ENCODE assay signal across 19 cellular contexts in genomic region chr20:47956261-47956995, GRCh38.
A peak's percentile ranks its signal among the peaks of the same experiment; 100 is the strongest.
DNase-seq lines count a peak whose midpoint lies in the region; ATAC-seq, FAIRE-seq and TF ChIP-seq lines count a peak whose summit lies in the region.
"Had no signal": no experiment of that assay in that cellular context is flagged by ENCODE, and none has a peak within 500 bp of the region (broad histone marks: within the 10 kb centered on the region; RNA-seq: fewer than 3 reads in every experiment).

No MANE protein-coding gene starts in this region.

- H3K9ac ChIP-seq in DND-41 (ENCODE audit: low read depth, low read length) = no peak overlapping the region
- H3K9ac ChIP-seq in astrocyte (ENCODE audit: low read length) = no peak overlapping the region
- no peak overlapping the region for H3K9ac ChIP-seq in neuronal stem cell (ENCODE audit: low read depth, low read length, poor library complexity)

- 55 to 65% (median 61%) methylated on average over 19 of the region's 19 CpGs for WGBS in heart left ventricle, 4 donors
- WGBS in neuronal stem cell (ENCODE audit: extremely low coverage in 2 of 2, insufficient read length in 2 of 2, insufficient replicate concordance in 1 of 2), 2 donors = no CpG with 5 or more reads among the region's 19 CpGs

- H4K20me1 ChIP-seq in DND-41 (ENCODE audit: insufficient read depth, low read length) = no peaks in the 10 kb centered on the region
- H4K20me1 ChIP-seq in astrocyte (ENCODE audit: insufficient read depth, low read length) = no peaks in the 10 kb centered on the region

- H3K23ac ChIP-seq in neuronal stem cell (ENCODE audit: low read depth, low read length, poor library complexity) = no peak overlapping the region

- H2BK5ac ChIP-seq in neuronal stem cell (ENCODE audit: low read length) = no peak overlapping the region

- H3K36me3 ChIP-seq in DND-41 (ENCODE audit: insufficient read depth, low read length) = no peaks in the 10 kb centered on the region
- H3K36me3 ChIP-seq in astrocyte (ENCODE audit: insufficient read depth, low read length) = no peaks in the 10 kb centered on the region
- no peaks in the 10 kb centered on the region for H3K36me3 ChIP-seq in heart left ventricle
- H3K36me3 ChIP-seq in neuronal stem cell (replicated peaks in 1 of 2; ENCODE audit: control insufficient read depth in 2 of 2, insufficient read depth in 2 of 2, low read length in 2 of 2) = no peaks in the 10 kb centered on the region
- H3K36me3 ChIP-seq: left lung, tibial nerve had no signal

- H3K4ac ChIP-seq in neuronal stem cell (ENCODE audit: low read length) = no peak overlapping the region

- DNase-seq in DND-41 (no peak), astrocyte (ENCODE audit: low read depth) (peak; percentile 64), heart left ventricle (peak in 4 of 5 donors; percentile 41 to 71 (median 54)), neuronal stem cell (ENCODE audit: low spot score) (no peak), DMS79 treated with DMSO at 0.1 percent for 48 hours (lab: John Stamatoyannopoulos, UW) (no peak), DMS53 treated with DMSO at 0.1 percent for 48 hours (lab: John Stamatoyannopoulos, UW; ENCODE audit: unreplicated experiment) (no peak)
- no peak for DNase-seq in activated CD4-positive, alpha-beta T cell treated with anti-CD3 and anti-CD28 coated beads for 1 hour
- DNase-seq: activated CD4-positive, alpha-beta T cell treated with anti-CD3 and anti-CD28 coated beads for 36 hours; activated naive CD4-positive, alpha-beta T cell treated with anti-CD3 and anti-CD28 coated beads, Interleukin-2, amount 10 ng/mL, durations not matched to agents 7 days and 5 days; activated T-cell treated with anti-CD3 and anti-CD28 coated beads, Interleukin-2, amount 50 U/mL, for 72 hours; glutamatergic neuron; left lung; NCI-H1092 treated with DMSO at 0.1 percent for 48 hours; NCI-H2029 treated with DMSO at 0.1 percent for 48 hours; RPMI8226; stimulated activated naive CD8-positive, alpha-beta T cell treated with anti-CD3 and anti-CD28 coated beads, Interleukin-15, Interleukin-2, amounts not matched to agents 100 U/mL and 50 U/mL, for 24 hours; SW 1271 had no signal

- H3K4me2 ChIP-seq in DND-41 (ENCODE audit: insufficient read depth, low read length) (no peak overlapping the region), astrocyte (ENCODE audit: low read length) (peak overlapping the region; percentile 43), neuronal stem cell (ENCODE audit: insufficient read depth, low read length, poor library complexity, severe bottlenecking) (no peak overlapping the region)

- H3K36me3 Mint-ChIP-seq in astrocyte (ENCODE audit: low read depth, unreplicated experiment) = no peaks in the 10 kb centered on the region
- H3K36me3 Mint-ChIP-seq: activated naive CD4-positive, alpha-beta T cell treated with anti-CD3 and anti-CD28 coated beads, Interleukin-2, amount 10 ng/mL, durations not matched to agents 7 days and 5 days had no signal

- peaks cover 22% of the 10 kb centered on the region for H3K27me3 Mint-ChIP-seq in astrocyte (ENCODE audit: low read depth, unreplicated experiment)

- intact Hi-C loops in heart left ventricle (cut with DNase I) = loop anchor here in 1 of 10 donors (10.0 kb wide), 1 partner anchor 162 kb away; no protein-coding TSS in a partner anchor

- peak overlapping the region; percentile 71 for H2AK5ac ChIP-seq in neuronal stem cell (ENCODE audit: low read depth, low read length)

- TF ChIP-seq POLR2A in heart left ventricle (IDR thresholded peaks at IDR 0.05) = no peak

- no peaks in the 10 kb centered on the region for H3K27me3 ChIP-seq in DND-41 (ENCODE audit: insufficient read depth, low read length, poor library complexity)
- peaks cover 12% of the 10 kb centered on the region for H3K27me3 ChIP-seq in astrocyte (ENCODE audit: insufficient read depth, low read length)
- peaks cover 0 to 3% (median 0%) of the 10 kb centered on the region in 9 donors for H3K27me3 ChIP-seq in heart left ventricle
- H3K27me3 ChIP-seq in neuronal stem cell (ENCODE audit: control insufficient read depth in 3 of 3, insufficient read depth in 3 of 3, low read depth in 1 of 3, low read length in 3 of 3) = peaks cover 0 to 10% (median 0%) of the 10 kb centered on the region in 3 experiments
- H3K27me3 ChIP-seq: left lung, tibial nerve had no signal

- peak overlapping the region; percentile 0; the same call in 1 of the 2 replicates for H3K27ac ChIP-seq in DND-41 (ENCODE audit: low read length)
- no peak overlapping the region for H3K27ac ChIP-seq in astrocyte (ENCODE audit: low read depth, low read length)
- peak overlapping the region in 2 of 12 donors; percentile 27 to 57 for H3K27ac ChIP-seq in heart left ventricle
- H3K27ac ChIP-seq in neuronal stem cell (replicated peaks; ENCODE audit: low read length) = no peak overlapping the region
- H3K27ac ChIP-seq: left lung, tibial nerve had no signal

- ATAC-seq in DND-41 (ENCODE audit: insufficient read depth, low read depth) (no peak), heart left ventricle (peak in 3 of 4 donors; percentile 63 to 82 (median 73)), HG03442 (IDR thresholded peaks at IDR 0.05; ENCODE audit: unreplicated experiment) (no peak)
- ATAC-seq: activated CD4-positive, alpha-beta T cell treated with anti-CD3 and anti-CD28 coated beads for 36 hours; activated T-cell treated with anti-CD3 and anti-CD28 coated beads, Interleukin-2, amount 50 U/mL, for 72 hours; left lung; stimulated activated naive CD8-positive, alpha-beta T cell treated with anti-CD3 and anti-CD28 coated beads, Interleukin-15, Interleukin-2, amounts not matched to agents 100 U/mL and 50 U/mL, for 24 hours had no signal

- H3K4me1 ChIP-seq in DND-41 (ENCODE audit: insufficient read depth, low read length) = peaks cover 24% of the 10 kb centered on the region
- H3K4me1 ChIP-seq in astrocyte (ENCODE audit: insufficient read depth, low read length) = peaks cover 15% of the 10 kb centered on the region
- H3K4me1 ChIP-seq in heart left ventricle = peaks cover 0 to 18% (median 2%) of the 10 kb centered on the region in 12 donors
- peaks cover 14 to 18% of the 10 kb centered on the region in 2 donors for H3K4me1 ChIP-seq in neuronal stem cell (ENCODE audit: control insufficient read depth in 2 of 2, insufficient read depth in 1 of 2, low read depth in 1 of 2, low read length in 2 of 2)
- H3K4me1 ChIP-seq: left lung, tibial nerve had no signal

- H3K4me3 ChIP-seq in DND-41 (ENCODE audit: low read depth in 1 of 2, low read length in 2 of 2) (no peak overlapping the region), astrocyte (ENCODE audit: insufficient read depth, low read depth, low read length) (no peak overlapping the region), heart left ventricle (no peak overlapping the region), neuronal stem cell (ENCODE audit: low read length in 2 of 2) (no peak overlapping the region)
- H3K4me3 ChIP-seq: left lung, tibial nerve had no signal

- H3K18ac ChIP-seq in neuronal stem cell (ENCODE audit: low read length) = peak overlapping the region; percentile 68

- H3K4me1 Mint-ChIP-seq in astrocyte (ENCODE audit: low read depth, unreplicated experiment) = peaks cover 14% of the 10 kb centered on the region
- H3K4me1 Mint-ChIP-seq: activated CD4-positive, alpha-beta T cell treated with anti-CD3 and anti-CD28 coated beads for 36 hours had no signal

- no peaks in the 10 kb centered on the region for H3K79me1 ChIP-seq in neuronal stem cell (ENCODE audit: low read depth, low read length)

- TF ChIP-seq CTCF in DND-41 (IDR thresholded peaks at IDR 0.05; ENCODE audit: borderline replicate concordance, extremely low read depth, low read length, poor library complexity, severe bottlenecking) (no peak), astrocyte (IDR thresholded peaks at IDR 0.05; ENCODE audit: insufficient read depth, low read depth, low read length) (no peak), heart left ventricle (IDR thresholded peaks at IDR 0.05) (no peak)

- FAIRE-seq in astrocyte (lab: Jason Lieb, UNC) = no peak

- H3K4me3 Mint-ChIP-seq in astrocyte (ENCODE audit: unreplicated experiment) = no peak overlapping the region
- H3K4me3 Mint-ChIP-seq: activated CD4-positive, alpha-beta T cell treated with anti-CD3 and anti-CD28 coated beads for 36 hours; activated naive CD4-positive, alpha-beta T cell treated with anti-CD3 and anti-CD28 coated beads, Interleukin-2, amount 10 ng/mL, durations not matched to agents 7 days and 5 days; activated T-cell treated with anti-CD3 and anti-CD28 coated beads, Interleukin-2, amount 50 U/mL, for 72 hours had no signal

- H2BK120ac ChIP-seq in neuronal stem cell (ENCODE audit: low read depth, low read length) = no peak overlapping the region

- no peak overlapping the region for H4K91ac ChIP-seq in neuronal stem cell (ENCODE audit: low read depth, low read length, poor library complexity)

- H3K14ac ChIP-seq in neuronal stem cell (ENCODE audit: low read length) = no peak overlapping the region

- H4K8ac ChIP-seq in neuronal stem cell (ENCODE audit: low read depth, low read length) = no peak overlapping the region

- H2AFZ ChIP-seq in DND-41 (ENCODE audit: low read depth, low read length) (no peak overlapping the region), astrocyte (ENCODE audit: low read depth, low read length) (no peak overlapping the region), neuronal stem cell (ENCODE audit: low read length) (peak overlapping the region; percentile 85)

- no peak overlapping the region for H2BK15ac ChIP-seq in neuronal stem cell (ENCODE audit: low read length)

- no peaks in the 10 kb centered on the region for H3K9me3 Mint-ChIP-seq in astrocyte (ENCODE audit: unreplicated experiment)
- H3K9me3 Mint-ChIP-seq: activated naive CD4-positive, alpha-beta T cell treated with anti-CD3 and anti-CD28 coated beads, Interleukin-2, amount 10 ng/mL, durations not matched to agents 7 days and 5 days; activated T-cell treated with anti-CD3 and anti-CD28 coated beads, Interleukin-2, amount 50 U/mL, for 72 hours had no signal

- no peaks in the 10 kb centered on the region for H3K9me3 ChIP-seq in DND-41 (ENCODE audit: insufficient read depth, low read length, severe bottlenecking)
- H3K9me3 ChIP-seq in astrocyte (ENCODE audit: insufficient read depth, low read depth, low read length) = no peaks in the 10 kb centered on the region
- H3K9me3 ChIP-seq in heart left ventricle = no peaks in the 10 kb centered on the region
- no peaks in the 10 kb centered on the region for H3K9me3 ChIP-seq in neuronal stem cell (replicated peaks in 1 of 2; ENCODE audit: control insufficient read depth in 2 of 2, insufficient read depth in 1 of 2, low read depth in 1 of 2, low read length in 2 of 2)
- H3K9me3 ChIP-seq: left lung, tibial nerve had no signal

- H2BK12ac ChIP-seq in neuronal stem cell (ENCODE audit: low read length) = no peak overlapping the region

- H3K27ac Mint-ChIP-seq in astrocyte (ENCODE audit: unreplicated experiment) = no peak overlapping the region
- H3K27ac Mint-ChIP-seq: activated CD4-positive, alpha-beta T cell treated with anti-CD3 and anti-CD28 coated beads for 36 hours; activated naive CD4-positive, alpha-beta T cell treated with anti-CD3 and anti-CD28 coated beads, Interleukin-2, amount 10 ng/mL, durations not matched to agents 7 days and 5 days; activated T-cell treated with anti-CD3 and anti-CD28 coated beads, Interleukin-2, amount 50 U/mL, for 72 hours had no signal

- H3K79me2 ChIP-seq in DND-41 (ENCODE audit: insufficient read depth, low read length) = no peaks in the 10 kb centered on the region
- no peaks in the 10 kb centered on the region for H3K79me2 ChIP-seq in astrocyte (ENCODE audit: insufficient read depth, low read length)

Comparison
In these comparisons a context has a peak if more than half of its experiments do, and no peak if none do; other contexts are left out.
1. ATAC-seq: peak in heart left ventricle (3 of 4); none in DND-41 (single experiment) and HG03442 (single experiment).
2. DNase-seq: peak in astrocyte (single experiment) and heart left ventricle (4 of 5); none in DND-41 (single experiment), neuronal stem cell (single experiment), DMS79 treated with DMSO at 0.1 percent for 48 hours (single experiment), activated CD4-positive, alpha-beta T cell treated with anti-CD3 and anti-CD28 coated beads for 1 hour (single experiment) and DMS53 treated with DMSO at 0.1 percent for 48 hours (single experiment).